17 cellular contexts compared by ENCODE assay signal in the genomic region with DNA sequence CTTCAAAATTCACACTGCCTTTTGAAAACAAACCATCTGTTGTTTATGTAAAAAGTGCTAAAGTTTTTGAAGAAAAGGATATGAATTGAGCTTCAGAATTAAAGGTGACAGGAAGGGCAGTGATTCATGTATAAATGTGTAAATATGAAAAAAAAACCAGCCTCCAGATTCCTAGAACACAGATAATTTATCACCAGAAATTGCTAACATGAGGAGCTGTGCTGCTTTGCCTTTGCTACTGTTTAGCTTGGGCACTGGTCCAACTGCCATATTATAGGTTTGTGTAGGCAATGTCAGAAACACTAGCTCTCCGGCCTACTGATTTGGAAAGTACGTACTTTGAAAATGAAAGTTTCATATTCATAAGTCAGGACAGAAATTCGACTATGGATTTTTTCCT.
DNase-seq lines count a peak whose midpoint lies in the region; ATAC-seq and TF ChIP-seq lines count a peak whose summit lies in the region.
"Had no signal": no experiment of that assay in that cellular context is flagged by ENCODE, and none has a peak within 500 bp of the region (broad histone marks: within the 10 kb centered on the region; RNA-seq: fewer than 3 reads in every experiment).

No MANE protein-coding gene starts in this region.

- no peaks in the 10 kb centered on the region for H3K9me3 ChIP-seq in endocrine pancreas (ENCODE audit: control insufficient read depth, low read length)
- no peaks in the 10 kb centered on the region for H3K9me3 ChIP-seq in osteoblast (ENCODE audit: low read depth, low read length)
- H3K9me3 ChIP-seq in right lobe of liver = no peaks in the 10 kb centered on the region
- no peaks in the 10 kb centered on the region for H3K9me3 ChIP-seq in SK-N-SH

- H3K27me3 ChIP-seq in endocrine pancreas (ENCODE audit: control insufficient read depth, insufficient read depth, low read length) (no peaks in the 10 kb centered on the region), osteoblast (ENCODE audit: insufficient read depth, low read length) (no peaks in the 10 kb centered on the region), right lobe of liver (no peaks in the 10 kb centered on the region), SK-N-SH (ENCODE audit: insufficient read depth) (no peaks in the 10 kb centered on the region)

- no peak overlapping the region for H3K9ac ChIP-seq in endocrine pancreas (ENCODE audit: control insufficient read depth, insufficient read depth, low read length)
- H3K9ac ChIP-seq in SK-N-SH = no peak overlapping the region

- H3K4me2 ChIP-seq in osteoblast (ENCODE audit: insufficient read depth, low read length) = peak overlapping the region; percentile 20
- no peak overlapping the region for H3K4me2 ChIP-seq in SK-N-SH

- in situ Hi-C loops in G401 (cut with HindIII; ENCODE audit: low sequenced_read_pairs) = no loop called here

- H3K4me1 ChIP-seq in endocrine pancreas (ENCODE audit: control insufficient read depth, insufficient read depth, low read length) = peaks cover 21% of the 10 kb centered on the region
- H3K4me1 ChIP-seq in osteoblast (ENCODE audit: insufficient read depth, low read length) = peaks cover 8% of the 10 kb centered on the region
- H3K4me1 ChIP-seq in right lobe of liver = no peaks in the 10 kb centered on the region
- H3K4me1 ChIP-seq in SK-N-SH (ENCODE audit: control insufficient read depth in 1 of 2, insufficient read depth in 2 of 2, low read depth in 1 of 2, low read length in 1 of 2) = peaks cover 0 to 5% of the 10 kb centered on the region in 2 experiments; a peak in 1 of 4 replicates
- H3K4me1 ChIP-seq: left ventricle myocardium inferior had no signal

- DNase-seq in G401 (ENCODE audit: low spot score) (peak; percentile 63), NCI-H2171 treated with DMSO at 0.1 percent for 48 hours (lab: John Stamatoyannopoulos, UW) (peak; percentile 81), osteoblast (ENCODE audit: insufficient read length, low spot score, missing footprints) (no peak), NCI-H345 treated with DMSO at 0.1 percent for 48 hours (lab: John Stamatoyannopoulos, UW; ENCODE audit: unreplicated experiment) (no peak), SW480 (ENCODE audit: low spot score) (no peak), right lobe of liver (no peak), SK-N-SH (no peak)
- DNase-seq: activated CD4-positive, alpha-beta T cell treated with anti-CD3 and anti-CD28 coated beads for 1 hour; activated T-cell treated with anti-CD3 and anti-CD28 coated beads, Interleukin-2, amount 50 U/mL, for 1 hour; amniotic stem cell; glutamatergic neuron; H7; left ventricle myocardium inferior; stimulated activated naive CD8-positive, alpha-beta T cell treated with anti-CD3 and anti-CD28 coated beads, Interleukin-15, Interleukin-2, amounts not matched to agents 100 U/mL and 50 U/mL, for 24 hours had no signal

- H3K79me2 ChIP-seq in osteoblast (ENCODE audit: insufficient read depth, low read length) = no peaks in the 10 kb centered on the region
- H3K79me2 ChIP-seq in SK-N-SH (ENCODE audit: insufficient read depth) = no peaks in the 10 kb centered on the region

- no peak overlapping the region for H2AFZ ChIP-seq in osteoblast (ENCODE audit: low read length)
- no peak overlapping the region for H2AFZ ChIP-seq in SK-N-SH (ENCODE audit: low read depth)

- CTCF ChIA-PET in SK-N-SH (lab: Yijun Ruan, JAX) = interaction anchor here (1.7 kb wide), 1 partner anchor 339 kb away, joined by 3 read pairs; no protein-coding TSS in a partner anchor

- no peaks in the 10 kb centered on the region for H3K36me3 ChIP-seq in endocrine pancreas (ENCODE audit: control insufficient read depth, insufficient read depth, low read length)
- H3K36me3 ChIP-seq in osteoblast (ENCODE audit: insufficient read depth, low read length) = no peaks in the 10 kb centered on the region
- H3K36me3 ChIP-seq in right lobe of liver = no peaks in the 10 kb centered on the region
- H3K36me3 ChIP-seq in SK-N-SH (replicated peaks in 1 of 2; ENCODE audit: control insufficient read depth in 1 of 2, insufficient read depth in 2 of 2, low read length in 1 of 2) = no peaks in the 10 kb centered on the region
- H3K36me3 ChIP-seq: left ventricle myocardium inferior had no signal

- TF ChIP-seq POLR2A in right lobe of liver (IDR thresholded peaks at IDR 0.05) = no peak

- WGBS in right lobe of liver (ENCODE audit: insufficient coverage, low coverage, low lambda C conversion rate, missing lambda C conversion rate) = 23% methylated on average over 3 of the region's 3 CpGs
- 7% methylated on average over 3 of the region's 3 CpGs for WGBS in SK-N-SH (ENCODE audit: low lambda C conversion rate)

- TF ChIP-seq CTCF in osteoblast (IDR thresholded peaks at IDR 0.05; ENCODE audit: extremely low read depth, low read depth, low read length) (no peak), right lobe of liver (IDR thresholded peaks at IDR 0.05) (no peak), SK-N-SH (IDR thresholded peaks at IDR 0.05) (no peak)

- H4K20me1 ChIP-seq in osteoblast (ENCODE audit: insufficient read depth, low read length) = no peaks in the 10 kb centered on the region
- no peaks in the 10 kb centered on the region for H4K20me1 ChIP-seq in SK-N-SH (ENCODE audit: insufficient read depth)

- no peaks in the 10 kb centered on the region for H3F3A ChIP-seq in SK-N-SH (replicated peaks; ENCODE audit: insufficient read depth)

- H3K4me3 ChIP-seq in endocrine pancreas (ENCODE audit: control insufficient read depth, insufficient read depth, low read length) (peak overlapping the region; percentile 51), osteoblast (ENCODE audit: insufficient read depth, low read length) (peak overlapping the region; percentile 11), right lobe of liver (no peak overlapping the region), SK-N-SH (ENCODE audit: low read depth in 2 of 2, low read length in 1 of 2) (no peak overlapping the region)
- H3K4me3 ChIP-seq: left ventricle myocardium inferior had no signal

- intact Hi-C loops in right lobe of liver (cut with DNase I) = no loop called here

- no peak for TF ChIP-seq RAD21 in SK-N-SH (IDR thresholded peaks at IDR 0.05; ENCODE audit: low read length)

- no peak for TF ChIP-seq EP300 in SK-N-SH (IDR thresholded peaks at IDR 0.05; ENCODE audit: borderline replicate concordance in 1 of 2, low read depth in 1 of 2, low read length in 1 of 2)

- H3K9me2 ChIP-seq in SK-N-SH = no peaks in the 10 kb centered on the region

- H3K27ac ChIP-seq in osteoblast (ENCODE audit: low read depth, low read length) = no peak overlapping the region
- H3K27ac ChIP-seq in right lobe of liver = no peak overlapping the region
- H3K27ac ChIP-seq in SK-N-SH (ENCODE audit: low read depth in 2 of 2, low read length in 1 of 2) = no peak overlapping the region
- H3K27ac ChIP-seq: left ventricle myocardium inferior had no signal

- POLR2A ChIA-PET in SK-N-SH (lab: Yijun Ruan, JAX) = no interaction called here

- ATAC-seq in right lobe of liver = no peak
- ATAC-seq: natural killer cell treated with Interleukin-12 subunit alpha and Interleukin-12 subunit beta and Interleukin-15 and Interleukin-18, amount 100 ng/mL, for 72 hours; Panc1; stimulated activated naive CD8-positive, alpha-beta T cell treated with anti-CD3 and anti-CD28 coated beads, Interleukin-15, Interleukin-2, amounts not matched to agents 100 U/mL and 50 U/mL, for 24 hours had no signal

TF ChIP-seq in SK-N-SH, 30 proteins besides CTCF, POLR2A, EP300 and RAD21:
- TF ChIP-seq EZH2phosphoT487 (IDR thresholded peaks at IDR 0.05; ENCODE audit: borderline replicate concordance, low read depth) = no peak
- TF ChIP-seq MEF2A (IDR thresholded peaks at IDR 0.05; ENCODE audit: borderline replicate concordance, low read depth) = no peak
- TF ChIP-seq JUND (IDR thresholded peaks at IDR 0.05) = no peak
- TF ChIP-seq FOXJ3 (CRISPR knock-in tag; IDR thresholded peaks at IDR 0.05) = no peak
- TF ChIP-seq NRF1 (IDR thresholded peaks at IDR 0.05; ENCODE audit: low read depth, low read length) = no peak
- no peak for TF ChIP-seq CHD2 (IDR thresholded peaks at IDR 0.05; ENCODE audit: low read length, partially characterized antibody)
- TF ChIP-seq, protein P1, sequence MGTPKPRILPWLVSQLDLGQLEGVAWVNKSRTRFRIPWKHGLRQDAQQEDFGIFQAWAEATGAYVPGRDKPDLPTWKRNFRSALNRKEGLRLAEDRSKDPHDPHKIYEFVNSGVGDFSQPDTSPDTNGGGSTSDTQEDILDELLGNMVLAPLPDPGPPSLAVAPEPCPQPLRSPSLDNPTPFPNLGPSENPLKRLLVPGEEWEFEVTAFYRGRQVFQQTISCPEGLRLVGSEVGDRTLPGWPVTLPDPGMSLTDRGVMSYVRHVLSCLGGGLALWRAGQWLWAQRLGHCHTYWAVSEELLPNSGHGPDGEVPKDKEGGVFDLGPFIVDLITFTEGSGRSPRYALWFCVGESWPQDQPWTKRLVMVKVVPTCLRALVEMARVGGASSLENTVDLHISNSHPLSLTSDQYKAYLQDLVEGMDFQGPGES (IDR thresholded peaks at IDR 0.05; ENCODE audit: low read depth, low read length) = no peak
- no peak for TF ChIP-seq SMC3 (IDR thresholded peaks at IDR 0.05; ENCODE audit: low read depth, low read length)
- TF ChIP-seq, protein P2, sequence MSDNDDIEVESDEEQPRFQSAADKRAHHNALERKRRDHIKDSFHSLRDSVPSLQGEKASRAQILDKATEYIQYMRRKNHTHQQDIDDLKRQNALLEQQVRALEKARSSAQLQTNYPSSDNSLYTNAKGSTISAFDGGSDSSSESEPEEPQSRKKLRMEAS (IDR thresholded peaks at IDR 0.05; ENCODE audit: low read depth) = no peak
TF ChIP-seq in SK-N-SH: peak in this region for 0.

Comparison
In these comparisons a context has a peak if more than half of its experiments do, and no peak if none do; other contexts are left out.
1. DNase-seq: peak in G401 (single experiment) and NCI-H2171 treated with DMSO at 0.1 percent for 48 hours (single experiment); none in osteoblast (single experiment), NCI-H345 treated with DMSO at 0.1 percent for 48 hours (single experiment), SW480 (single experiment), right lobe of liver (0 of 3) and SK-N-SH (single experiment).
2. H3K4me3 ChIP-seq: peak in endocrine pancreas (single experiment) and osteoblast (single experiment); none in right lobe of liver (0 of 3) and SK-N-SH (0 of 2).